In genomic region chr14:73851567-73852382, GRCh38 we compare ENCODE assay signal across 1 cellular context.
A peak's percentile ranks its signal among the peaks of the same experiment; 100 is the strongest.
TF ChIP-seq lines count a peak whose summit lies in the region.

PTGR2 (plus strand) TSS chr14:73851831; CDS start chr14:73858863, 7,032 bp downstream.

TF ChIP-seq in HepG2, 621 proteins besides CTCF, POLR2A, EP300 and RAD21 (continued from another document and continues in another):
- TF ChIP-seq TBP (CRISPR knock-in tag; IDR thresholded peaks at IDR 0.05): no peak
- TF ChIP-seq RAD51 (IDR thresholded peaks at IDR 0.05; ENCODE audit: borderline replicate concordance): no peak
- TF ChIP-seq ZNF230 (CRISPR knock-in tag; IDR thresholded peaks at IDR 0.05): 0 out of 2 replicates have a peak, but pooled peaks have one; percentile 15
- peak; percentile 11; the same call in 1 of the 2 replicates for TF ChIP-seq ZNF205 (CRISPR knock-in tag; IDR thresholded peaks at IDR 0.05)
- peak; percentile 60; the same call in 1 of the 2 replicates for TF ChIP-seq TFE3 (CRISPR knock-in tag; IDR thresholded peaks at IDR 0.05)
- 0 out of 2 replicates have a peak, but pooled peaks have one; percentile 4 for TF ChIP-seq ZNF691 (CRISPR knock-in tag; IDR thresholded peaks at IDR 0.05; ENCODE audit: borderline replicate concordance, low read depth)
- TF ChIP-seq YEATS2 (CRISPR knock-in tag; IDR thresholded peaks at IDR 0.05; ENCODE audit: borderline replicate concordance): peak; percentile 56; the same call in 1 of the 2 replicates
- no peak; the same call in 1 of the 2 replicates for TF ChIP-seq ZXDC (CRISPR knock-in tag; IDR thresholded peaks at IDR 0.05)
- TF ChIP-seq SRSF1 (optimal IDR thresholded peaks at IDR 0.05; ENCODE audit: low read depth, low read length): no peak
- 0 out of 2 replicates have a peak, but pooled peaks have one; percentile 20 for TF ChIP-seq ZNF879 (CRISPR knock-in tag; IDR thresholded peaks at IDR 0.05)
- peak; percentile 20; the same call in 1 of the 2 replicates for TF ChIP-seq ZNF556 (CRISPR knock-in tag; IDR thresholded peaks at IDR 0.05; ENCODE audit: borderline replicate concordance)
- TF ChIP-seq TAF15 (IDR thresholded peaks at IDR 0.05; ENCODE audit: low read depth, low read length, poor library complexity, severe bottlenecking): no peak
- no peak for TF ChIP-seq RERE (CRISPR knock-in tag; IDR thresholded peaks at IDR 0.05; ENCODE audit: low read depth)
- peak; percentile 96 for TF ChIP-seq RBFOX2 (IDR thresholded peaks at IDR 0.05; ENCODE audit: low read depth, low read length)
- TF ChIP-seq POGK (CRISPR knock-in tag; conservative IDR thresholded peaks at IDR 0.05): peak; percentile 78
- TF ChIP-seq PCBP2 (optimal IDR thresholded peaks at IDR 0.05; ENCODE audit: low read depth, low read length, poor library complexity, severe bottlenecking): no peak
- TF ChIP-seq IRF9 (CRISPR knock-in tag; IDR thresholded peaks at IDR 0.05; ENCODE audit: borderline replicate concordance): 0 out of 2 replicates have a peak, but pooled peaks have one; percentile 31
- TF ChIP-seq ZNF431 (CRISPR knock-in tag; IDR thresholded peaks at IDR 0.05; ENCODE audit: borderline replicate concordance, low read depth): no peak; the same call in 1 of the 2 replicates
- TF ChIP-seq ZNF841 (CRISPR knock-in tag; IDR thresholded peaks at IDR 0.05; ENCODE audit: borderline replicate concordance): no peak
- TF ChIP-seq NCOA2 (CRISPR knock-in tag; IDR thresholded peaks at IDR 0.05): peak; percentile 12; the same call in 1 of the 2 replicates
- TF ChIP-seq SP2 (CRISPR knock-in tag; IDR thresholded peaks at IDR 0.05): no peak
- TF ChIP-seq MTA3 (CRISPR knock-in tag; IDR thresholded peaks at IDR 0.05): no peak
- no peak; the same call in 1 of the 2 replicates for TF ChIP-seq THAP11 (CRISPR knock-in tag; IDR thresholded peaks at IDR 0.05)
- no peak for TF ChIP-seq ZNF17 (CRISPR knock-in tag; IDR thresholded peaks at IDR 0.05)
- no peak for TF ChIP-seq ZNF251 (CRISPR knock-in tag; IDR thresholded peaks at IDR 0.05)
- no peak for TF ChIP-seq CHCHD3 (CRISPR knock-in tag; IDR thresholded peaks at IDR 0.05)
- TF ChIP-seq ZNF740 (CRISPR knock-in tag; IDR thresholded peaks at IDR 0.05): no peak
- 0 out of 2 replicates have a peak, but pooled peaks have one; percentile 55 for TF ChIP-seq SIN3B (IDR thresholded peaks at IDR 0.05; ENCODE audit: low read length)
- peak; percentile 18 for TF ChIP-seq AGO2 (optimal IDR thresholded peaks at IDR 0.05; ENCODE audit: low read depth, low read length)
- no peak; the same call in 1 of the 2 replicates for TF ChIP-seq ZBTB43 (CRISPR knock-in tag; conservative IDR thresholded peaks at IDR 0.05)
- TF ChIP-seq FOXC1 (CRISPR knock-in tag; IDR thresholded peaks at IDR 0.05; ENCODE audit: borderline replicate concordance): peak; percentile 77; the same call in 1 of the 2 replicates
- no peak for TF ChIP-seq MTF1 (CRISPR knock-in tag; IDR thresholded peaks at IDR 0.05)
- TF ChIP-seq CENPT (CRISPR knock-in tag; IDR thresholded peaks at IDR 0.05; ENCODE audit: low read depth): no peak
- TF ChIP-seq EZH2 (conservative IDR thresholded peaks at IDR 0.05; ENCODE audit: low read depth, low read length): no peak
- no peak for TF ChIP-seq ZNF777 (CRISPR knock-in tag; IDR thresholded peaks at IDR 0.05)
- TF ChIP-seq ZNF746 (CRISPR knock-in tag; IDR thresholded peaks at IDR 0.05): no peak; the same call in 1 of the 2 replicates
- no peak for TF ChIP-seq PAF1 (CRISPR knock-in tag; IDR thresholded peaks at IDR 0.05)
- 0 out of 2 replicates have a peak, but pooled peaks have one; percentile 11 for TF ChIP-seq SOX13 (IDR thresholded peaks at IDR 0.05)
- 0 out of 4 replicates have a peak, but pooled peaks of 1 of the 2 experiments have one; percentile 5 for TF ChIP-seq SOX13 (CRISPR knock-in tag; conservative IDR thresholded peaks at IDR 0.05 in 1 of 2, IDR thresholded peaks at IDR 0.05 in 1 of 2)
- TF ChIP-seq CSRNP1 (CRISPR knock-in tag; IDR thresholded peaks at IDR 0.05): peak; percentile 55; the same call in 1 of the 2 replicates
- TF ChIP-seq ZNF441 (CRISPR knock-in tag; IDR thresholded peaks at IDR 0.05; ENCODE audit: borderline replicate concordance): peak; percentile 92; the same call in 1 of the 2 replicates
- peak; percentile 75 for TF ChIP-seq NR2C2 (CRISPR knock-in tag; IDR thresholded peaks at IDR 0.05; ENCODE audit: borderline replicate concordance)
- peak; percentile 79 for TF ChIP-seq PTBP1 (IDR thresholded peaks at IDR 0.05; ENCODE audit: low read depth, low read length, poor library complexity, severe bottlenecking)
- TF ChIP-seq DBP (CRISPR knock-in tag; IDR thresholded peaks at IDR 0.05; ENCODE audit: not compliant biosample characterization): no peak
- TF ChIP-seq ZC3H13 (CRISPR knock-in tag; IDR thresholded peaks at IDR 0.05): no peak
- TF ChIP-seq PHF20 (CRISPR knock-in tag; IDR thresholded peaks at IDR 0.05): no peak; the same call in 1 of the 2 replicates
- no peak for TF ChIP-seq CBFB (CRISPR knock-in tag; IDR thresholded peaks at IDR 0.05)
- no peak for TF ChIP-seq ZSCAN22 (CRISPR knock-in tag; IDR thresholded peaks at IDR 0.05)
